Comparison of ENCODE assay signal across 14 cellular contexts in genomic region chrX:74372272-74372671, GRCh38. TPM values are rescaled to one million over a fixed set of nuclear protein-coding genes. Genes with fewer than 3 reads are reported as not detected.
DNase-seq lines count a peak whose midpoint lies in the region; ATAC-seq, FAIRE-seq and TF ChIP-seq lines count a peak whose summit lies in the region.
"Had no signal": no experiment of that assay in that cellular context is flagged by ENCODE, and none has a peak within 500 bp of the region (broad histone marks: within the 10 kb centered on the region; RNA-seq: fewer than 3 reads in every experiment).

No MANE protein-coding gene starts in this region.

- H3K4me3 ChIP-seq in astrocyte (ENCODE audit: insufficient read depth, low read depth, low read length) = no peak overlapping the region
- H3K4me3 ChIP-seq: A549 had no signal

- H4K20me1 ChIP-seq in astrocyte (ENCODE audit: insufficient read depth, low read length) = no peaks in the 10 kb centered on the region

- no peak overlapping the region for H3K4me2 ChIP-seq in astrocyte (ENCODE audit: low read length)

- no peaks in the 10 kb centered on the region for H3K4me1 ChIP-seq in astrocyte (ENCODE audit: insufficient read depth, low read length)
- H3K4me1 ChIP-seq: BE2C had no signal

- H3K27ac ChIP-seq in astrocyte (ENCODE audit: low read depth, low read length) = no peak overlapping the region
- H3K27ac ChIP-seq in epithelial cell of prostate = peak overlapping the region; percentile 46
- H3K27ac ChIP-seq: A549, C4-2B had no signal

- no peaks in the 10 kb centered on the region for H3K36me3 Mint-ChIP-seq in stimulated activated naive CD8-positive, alpha-beta T cell treated with anti-CD3 and anti-CD28 coated beads, Interleukin-15, Interleukin-2, amounts not matched to agents 100 ng/mL and 50 ng/mL, for 24 hours (ENCODE audit: low read depth)
- no peaks in the 10 kb centered on the region for H3K36me3 Mint-ChIP-seq in astrocyte (ENCODE audit: low read depth, unreplicated experiment)
- H3K36me3 Mint-ChIP-seq: CD4-positive, alpha-beta memory T cell; IgD-negative memory B cell had no signal

- H3K9me3 ChIP-seq in astrocyte (ENCODE audit: insufficient read depth, low read depth, low read length) = no peaks in the 10 kb centered on the region
- H3K9me3 ChIP-seq: A549, BE2C had no signal

- ATAC-seq in stimulated activated naive CD8-positive, alpha-beta T cell treated with anti-CD3 and anti-CD28 coated beads, Interleukin-15, Interleukin-2, amounts not matched to agents 100 U/mL and 50 U/mL, for 24 hours = no peak
- ATAC-seq in GM21381 (IDR thresholded peaks at IDR 0.05; ENCODE audit: unreplicated experiment) = no peak
- ATAC-seq: A549 had no signal

- H3K27me3 ChIP-seq in astrocyte (ENCODE audit: insufficient read depth, low read length) = no peaks in the 10 kb centered on the region
- H3K27me3 ChIP-seq: BE2C had no signal

- no peak overlapping the region for H2AFZ ChIP-seq in astrocyte (ENCODE audit: low read depth, low read length)

- peak overlapping the region; percentile 37 for H3K27ac Mint-ChIP-seq in stimulated activated naive CD8-positive, alpha-beta T cell treated with anti-CD3 and anti-CD28 coated beads, Interleukin-15, Interleukin-2, amounts not matched to agents 100 ng/mL and 50 ng/mL, for 24 hours
- no peak overlapping the region for H3K27ac Mint-ChIP-seq in astrocyte (ENCODE audit: unreplicated experiment)
- H3K27ac Mint-ChIP-seq: HFFc6, IgD-negative memory B cell had no signal

- H3K9me3 Mint-ChIP-seq in stimulated activated naive CD8-positive, alpha-beta T cell treated with anti-CD3 and anti-CD28 coated beads, Interleukin-15, Interleukin-2, amounts not matched to agents 100 ng/mL and 50 ng/mL, for 24 hours = no peaks in the 10 kb centered on the region
- no peaks in the 10 kb centered on the region for H3K9me3 Mint-ChIP-seq in astrocyte (ENCODE audit: unreplicated experiment)
- H3K9me3 Mint-ChIP-seq: CD4-positive, alpha-beta memory T cell; HFFc6; IgD-negative memory B cell had no signal

- no peak for DNase-seq in stimulated activated naive CD8-positive, alpha-beta T cell treated with anti-CD3 and anti-CD28 coated beads, Interleukin-15, Interleukin-2, amounts not matched to agents 100 U/mL and 50 U/mL, for 24 hours
- no peak for DNase-seq in astrocyte (ENCODE audit: low read depth)
- no peak for DNase-seq in epithelial cell of prostate (ENCODE audit: low read depth, low spot score)
- no peak for DNase-seq in activated naive CD4-positive, alpha-beta T cell treated with anti-CD3 and anti-CD28 coated beads, Interleukin-2, amount 50 U/mL, for 16 hours
- DNase-seq in NCI-H128 (lab: John Stamatoyannopoulos, UW; ENCODE audit: unreplicated experiment) = no peak
- DNase-seq: BE2C; CD4-positive, alpha-beta memory T cell; HCEC 1CT; HFFc6 had no signal

- TF ChIP-seq CTCF in astrocyte (IDR thresholded peaks at IDR 0.05; ENCODE audit: insufficient read depth, low read depth, low read length) = no peak

- no peaks in the 10 kb centered on the region for H3K36me3 ChIP-seq in astrocyte (ENCODE audit: insufficient read depth, low read length)
- H3K36me3 ChIP-seq: BE2C had no signal

- no peak overlapping the region for H3K9ac ChIP-seq in astrocyte (ENCODE audit: low read length)

- no peaks in the 10 kb centered on the region for H3K27me3 Mint-ChIP-seq in stimulated activated naive CD8-positive, alpha-beta T cell treated with anti-CD3 and anti-CD28 coated beads, Interleukin-15, Interleukin-2, amounts not matched to agents 100 ng/mL and 50 ng/mL, for 24 hours
- no peaks in the 10 kb centered on the region for H3K27me3 Mint-ChIP-seq in astrocyte (ENCODE audit: low read depth, unreplicated experiment)
- H3K27me3 Mint-ChIP-seq: CD4-positive, alpha-beta memory T cell had no signal

- no peak overlapping the region for H3K4me3 Mint-ChIP-seq in stimulated activated naive CD8-positive, alpha-beta T cell treated with anti-CD3 and anti-CD28 coated beads, Interleukin-15, Interleukin-2, amounts not matched to agents 100 ng/mL and 50 ng/mL, for 24 hours
- no peak overlapping the region for H3K4me3 Mint-ChIP-seq in astrocyte (ENCODE audit: unreplicated experiment)
- H3K4me3 Mint-ChIP-seq: CD4-positive, alpha-beta memory T cell; HFFc6; IgD-negative memory B cell had no signal

- no peaks in the 10 kb centered on the region for H3K4me1 Mint-ChIP-seq in stimulated activated naive CD8-positive, alpha-beta T cell treated with anti-CD3 and anti-CD28 coated beads, Interleukin-15, Interleukin-2, amounts not matched to agents 100 ng/mL and 50 ng/mL, for 24 hours (ENCODE audit: low read depth)
- H3K4me1 Mint-ChIP-seq in astrocyte (ENCODE audit: low read depth, unreplicated experiment) = peaks cover 8% of the 10 kb centered on the region
- H3K4me1 Mint-ChIP-seq: CD4-positive, alpha-beta memory T cell; IgD-negative memory B cell had no signal

- H3K79me2 ChIP-seq in astrocyte (ENCODE audit: insufficient read depth, low read length) = no peaks in the 10 kb centered on the region

- FAIRE-seq in astrocyte (lab: Jason Lieb, UNC) = peak; percentile 99

RNA-seq across cellular contexts. Expression of gene SLC16A2, which starts 49.0 kb away (rescaled TPM):
- 21.1 and 22.8 TPM in 2 replicates for total RNA-seq in astrocyte
